1 cellular context compared by ENCODE assay signal in genomic region chr10:33109788-33110469, GRCh38.
TF ChIP-seq lines count a peak whose summit lies in the region.

No MANE protein-coding gene starts in this region.

TF ChIP-seq in SK-N-SH treated with all-trans-retinoic acid at 6 μM for 48 hours, 23 proteins besides CTCF, POLR2A, EP300 and RAD21 (continued from another document):
- TF ChIP-seq, protein P1, sequence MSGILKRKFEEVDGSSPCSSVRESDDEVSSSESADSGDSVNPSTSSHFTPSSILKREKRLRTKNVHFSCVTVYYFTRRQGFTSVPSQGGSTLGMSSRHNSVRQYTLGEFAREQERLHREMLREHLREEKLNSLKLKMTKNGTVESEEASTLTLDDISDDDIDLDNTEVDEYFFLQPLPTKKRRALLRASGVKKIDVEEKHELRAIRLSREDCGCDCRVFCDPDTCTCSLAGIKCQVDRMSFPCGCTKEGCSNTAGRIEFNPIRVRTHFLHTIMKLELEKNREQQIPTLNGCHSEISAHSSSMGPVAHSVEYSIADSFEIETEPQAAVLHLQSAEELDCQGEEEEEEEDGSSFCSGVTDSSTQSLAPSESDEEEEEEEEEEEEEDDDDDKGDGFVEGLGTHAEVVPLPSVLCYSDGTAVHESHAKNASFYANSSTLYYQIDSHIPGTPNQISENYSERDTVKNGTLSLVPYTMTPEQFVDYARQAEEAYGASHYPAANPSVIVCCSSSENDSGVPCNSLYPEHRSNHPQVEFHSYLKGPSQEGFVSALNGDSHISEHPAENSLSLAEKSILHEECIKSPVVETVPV (CRISPR knock-in tag; IDR thresholded peaks at IDR 0.05), result no peak
- TF ChIP-seq, protein P2, sequence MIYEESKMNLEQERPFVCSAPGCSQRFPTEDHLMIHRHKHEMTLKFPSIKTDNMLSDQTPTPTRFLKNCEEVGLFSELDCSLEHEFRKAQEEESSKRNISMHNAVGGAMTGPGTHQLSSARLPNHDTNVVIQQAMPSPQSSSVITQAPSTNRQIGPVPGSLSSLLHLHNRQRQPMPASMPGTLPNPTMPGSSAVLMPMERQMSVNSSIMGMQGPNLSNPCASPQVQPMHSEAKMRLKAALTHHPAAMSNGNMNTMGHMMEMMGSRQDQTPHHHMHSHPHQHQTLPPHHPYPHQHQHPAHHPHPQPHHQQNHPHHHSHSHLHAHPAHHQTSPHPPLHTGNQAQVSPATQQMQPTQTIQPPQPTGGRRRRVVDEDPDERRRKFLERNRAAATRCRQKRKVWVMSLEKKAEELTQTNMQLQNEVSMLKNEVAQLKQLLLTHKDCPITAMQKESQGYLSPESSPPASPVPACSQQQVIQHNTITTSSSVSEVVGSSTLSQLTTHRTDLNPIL (CRISPR knock-in tag; IDR thresholded peaks at IDR 0.05; ENCODE audit: low read depth), result no peak
- TF ChIP-seq ZFP30 (CRISPR knock-in tag; IDR thresholded peaks at IDR 0.05) (no peak), ISL1 (CRISPR knock-in tag; IDR thresholded peaks at IDR 0.05) (no peak), PATZ1 (CRISPR knock-in tag; IDR thresholded peaks at IDR 0.05; ENCODE audit: borderline replicate concordance) (no peak), OSR1 (CRISPR knock-in tag; IDR thresholded peaks at IDR 0.05) (no peak), PPARA (CRISPR knock-in tag; IDR thresholded peaks at IDR 0.05; ENCODE audit: borderline replicate concordance) (no peak), SNAI2 (CRISPR knock-in tag; IDR thresholded peaks at IDR 0.05) (no peak), RARB (CRISPR knock-in tag; IDR thresholded peaks at IDR 0.05) (no peak), ESRRG (CRISPR knock-in tag; IDR thresholded peaks at IDR 0.05) (no peak), CSDC2 (CRISPR knock-in tag; IDR thresholded peaks at IDR 0.05) (no peak), ZNF70 (CRISPR knock-in tag; IDR thresholded peaks at IDR 0.05) (no peak), ZC3H10 (CRISPR knock-in tag; IDR thresholded peaks at IDR 0.05) (no peak), ZFP3 (CRISPR knock-in tag; IDR thresholded peaks at IDR 0.05) (no peak)
